In genomic region chr1:37177230-37177864, GRCh38 we compare ENCODE assay signal across 9 cellular contexts.
DNase-seq lines count a peak whose midpoint lies in the region; ATAC-seq and TF ChIP-seq lines count a peak whose summit lies in the region.
"Had no signal": no experiment of that assay in that cellular context is flagged by ENCODE, and none has a peak within 500 bp of the region (broad histone marks: within the 10 kb centered on the region; RNA-seq: fewer than 3 reads in every experiment).

No MANE protein-coding gene starts in this region.

- H3K27me3 Mint-ChIP-seq in stimulated activated naive B cell treated with anti-CD40 and anti-IgM and Interleukin-4, amounts not matched to agents 10 μg/mL and 1 μg/mL and 100 μg/mL, for 72 hours, result peaks cover 47 to 60% of the 10 kb centered on the region in 2 donors

- H3K4me3 ChIP-seq in foreskin fibroblast (ENCODE audit: low read depth in 1 of 2, low read length in 2 of 2), result no peak overlapping the region

- in situ Hi-C loops in G401 (cut with HindIII; ENCODE audit: low sequenced_read_pairs), result no loop called here

- no peaks in the 10 kb centered on the region for H3K4me1 Mint-ChIP-seq in stimulated activated naive B cell treated with anti-CD40 and anti-IgM and Interleukin-4, amounts not matched to agents 10 μg/mL and 1 μg/mL and 100 μg/mL, for 72 hours
- H3K4me1 Mint-ChIP-seq: stimulated activated naive CD8-positive, alpha-beta T cell treated with anti-CD3 and anti-CD28 coated beads, Interleukin-15, amount 100 ng/mL, for 72 hours had no signal

- no peak overlapping the region for H3K27ac Mint-ChIP-seq in stimulated activated naive B cell treated with anti-CD40 and anti-IgM and Interleukin-4, amounts not matched to agents 10 μg/mL and 1 μg/mL and 100 μg/mL, for 72 hours
- H3K27ac Mint-ChIP-seq: stimulated activated naive CD8-positive, alpha-beta T cell treated with anti-CD3 and anti-CD28 coated beads, Interleukin-15, amount 100 ng/mL, for 72 hours had no signal

- peak; percentile 15 for DNase-seq in G401 (ENCODE audit: low spot score)
- peak; percentile 6 to 9 for DNase-seq in Kasumi-1 (lab: John Stamatoyannopoulos, UW)
- DNase-seq in OCI-M1 (lab: John Stamatoyannopoulos, UW), result peak; percentile 30
- DNase-seq in foreskin fibroblast, result no peak
- no peak for DNase-seq in central memory CD4-positive, alpha-beta T cell
- DNase-seq in stimulated activated naive B cell treated with anti-CD40 and anti-IgM and Interleukin-4, amounts not matched to agents 10 μg/mL and 1 μg/mL and 100 μg/mL, for 72 hours, result no peak

- H3K9me3 Mint-ChIP-seq in stimulated activated naive B cell treated with anti-CD40 and anti-IgM and Interleukin-4, amounts not matched to agents 10 μg/mL and 1 μg/mL and 100 μg/mL, for 72 hours, result peaks cover 0 to 2% of the 10 kb centered on the region in 2 donors

- peaks cover 0 to under 1% of the 10 kb centered on the region in 2 donors for H3K36me3 Mint-ChIP-seq in stimulated activated naive B cell treated with anti-CD40 and anti-IgM and Interleukin-4, amounts not matched to agents 10 μg/mL and 1 μg/mL and 100 μg/mL, for 72 hours

- no peak overlapping the region for H3K4me3 Mint-ChIP-seq in stimulated activated naive B cell treated with anti-CD40 and anti-IgM and Interleukin-4, amounts not matched to agents 10 μg/mL and 1 μg/mL and 100 μg/mL, for 72 hours
- H3K4me3 Mint-ChIP-seq: stimulated activated naive CD8-positive, alpha-beta T cell treated with anti-CD3 and anti-CD28 coated beads, Interleukin-15, amount 100 ng/mL, for 72 hours had no signal

- peak; percentile 8 for TF ChIP-seq CTCF in foreskin fibroblast (IDR thresholded peaks at IDR 0.05; ENCODE audit: low read depth, low read length)

- ATAC-seq in HG03432 (IDR thresholded peaks at IDR 0.05; ENCODE audit: unreplicated experiment) (no peak), HG02840 (IDR thresholded peaks at IDR 0.05; ENCODE audit: low FRiP score, unreplicated experiment) (no peak)
- no peak for ATAC-seq in stimulated activated naive B cell treated with anti-CD40 and anti-IgM and Interleukin-4, amounts not matched to agents 10 μg/mL and 1 μg/mL and 100 μg/mL, for 72 hours (replicated peaks)
- ATAC-seq: stimulated activated naive CD8-positive, alpha-beta T cell treated with anti-CD3 and anti-CD28 coated beads, Interleukin-15, amount 100 ng/mL, for 72 hours had no signal

Comparison
In these comparisons a context has a peak if more than half of its experiments do, and no peak if none do; other contexts are left out.
1. DNase-seq: peak in G401 (single experiment), Kasumi-1 (2 of 2) and OCI-M1 (single experiment); none in foreskin fibroblast (0 of 2), central memory CD4-positive, alpha-beta T cell (single experiment) and stimulated activated naive B cell treated with anti-CD40 and anti-IgM and Interleukin-4, amounts not matched to agents 10 μg/mL and 1 μg/mL and 100 μg/mL, for 72 hours (single experiment).